18 cellular contexts compared by ENCODE assay signal in the genomic region with DNA sequence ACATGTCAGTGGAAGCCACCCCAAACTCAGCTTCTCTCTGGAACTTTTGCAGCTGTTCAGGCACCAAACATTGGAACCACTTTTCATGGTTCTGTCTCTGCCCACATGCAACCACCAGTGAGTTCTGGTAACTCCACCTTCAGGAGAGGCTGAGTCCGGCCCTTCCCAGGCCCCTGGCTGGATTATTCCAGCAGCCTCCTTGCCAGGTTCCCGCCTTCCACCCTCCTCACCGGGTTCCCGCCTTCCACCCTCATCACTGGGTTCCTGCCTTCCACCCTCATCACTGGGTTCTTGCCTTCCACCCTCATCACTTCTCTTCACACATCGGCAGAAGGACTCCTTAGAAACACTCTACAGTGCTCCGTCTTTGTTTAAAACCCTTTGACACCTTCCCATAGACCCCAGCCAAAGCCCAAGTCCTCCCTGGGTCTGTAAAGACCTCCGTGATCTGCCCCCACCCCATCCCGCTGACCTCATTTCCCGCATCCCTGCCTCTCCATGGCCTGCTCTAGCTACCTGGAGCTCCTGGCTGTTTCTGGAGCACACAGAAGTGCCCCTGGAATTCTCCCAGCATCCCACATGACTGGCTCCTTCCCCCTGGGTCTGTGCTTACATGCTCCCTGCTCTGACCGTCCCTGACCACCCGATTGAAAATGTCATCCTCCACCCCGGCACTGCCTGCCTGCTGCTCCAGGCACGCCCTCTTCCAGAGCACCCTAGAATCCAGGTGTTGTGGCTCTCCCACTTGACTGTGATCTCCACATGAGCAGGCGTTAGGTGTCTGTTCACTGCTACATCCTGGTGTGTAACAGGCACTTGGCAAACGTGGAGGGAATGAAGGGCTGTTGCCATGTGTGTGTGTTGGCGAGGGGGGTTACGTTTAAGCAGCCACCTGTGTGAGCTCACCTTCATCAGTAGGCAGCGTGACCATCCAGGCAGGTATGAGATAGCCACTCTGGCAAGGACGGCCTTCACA. TPM values are rescaled to one million over a fixed set of nuclear protein-coding genes. Genes with fewer than 3 reads are reported as not detected.
DNase-seq lines count a peak whose midpoint lies in the region; ATAC-seq and TF ChIP-seq lines count a peak whose summit lies in the region.
"Had no signal": no experiment of that assay in that cellular context is flagged by ENCODE, and none has a peak within 500 bp of the region (broad histone marks: within the 10 kb centered on the region; RNA-seq: fewer than 3 reads in every experiment).

No MANE protein-coding gene starts in this region.

- no peaks in the 10 kb centered on the region for H3K9me3 Mint-ChIP-seq in activated naive CD8-positive, alpha-beta T cell treated with anti-CD3 and anti-CD28 coated beads, Interleukin-2, amount 10 ng/mL, durations not matched to agents 7 days and 5 days
- H3K9me3 Mint-ChIP-seq in activated naive CD8-positive, alpha-beta T cell treated with anti-CD3 and anti-CD28 coated beads for 36 hours = no peaks in the 10 kb centered on the region
- H3K9me3 Mint-ChIP-seq in endothelial cell (ENCODE audit: unreplicated experiment) = no peaks in the 10 kb centered on the region
- H3K9me3 Mint-ChIP-seq in stimulated activated memory B cell treated with anti-CD40 and anti-IgM and Interleukin-4, amounts not matched to agents 10 μg/mL and 1 μg/mL and 100 μg/mL, for 72 hours = no peaks in the 10 kb centered on the region
- H3K9me3 Mint-ChIP-seq: CD8-positive, alpha-beta memory T cell had no signal

- CTCF ChIA-PET in RWPE1 (lab: Yijun Ruan, JAX) = interaction anchor here (1.1 kb wide), 1 partner anchor 169 kb away, joined by 4 read pairs; no protein-coding TSS in a partner anchor

- peak overlapping the region; percentile 72 for H3K27ac ChIP-seq in RWPE1
- H3K27ac ChIP-seq in vagina = no peak overlapping the region
- H3K27ac ChIP-seq: Peyer's patch had no signal

- H3K4me3 ChIP-seq in vagina = no peak overlapping the region
- H3K4me3 ChIP-seq: BLaER1 treated with 17β-estradiol and CSF1 and Interleukin-3, amounts not matched to agents 10 nM and 100 nM; Peyer's patch had no signal

- POLR2A ChIA-PET in activated naive CD8-positive, alpha-beta T cell treated with anti-CD3 and anti-CD28 coated beads, Interleukin-2, amount 10 ng/mL, durations not matched to agents 7 days and 5 days (lab: Charles Lee) = no interaction called here
- POLR2A ChIA-PET in RWPE1 (lab: Yijun Ruan, JAX; ENCODE audit: low non-redundant PET) = no interaction called here

- peaks cover 11% of the 10 kb centered on the region for H3K4me1 ChIP-seq in vagina
- H3K4me1 ChIP-seq: Peyer's patch had no signal

- H3K36me3 Mint-ChIP-seq in activated naive CD8-positive, alpha-beta T cell treated with anti-CD3 and anti-CD28 coated beads, Interleukin-2, amount 10 ng/mL, durations not matched to agents 7 days and 5 days = no peaks in the 10 kb centered on the region
- no peaks in the 10 kb centered on the region for H3K36me3 Mint-ChIP-seq in activated naive CD8-positive, alpha-beta T cell treated with anti-CD3 and anti-CD28 coated beads for 36 hours
- peaks cover 6% of the 10 kb centered on the region for H3K36me3 Mint-ChIP-seq in endothelial cell (ENCODE audit: low read depth, unreplicated experiment)
- H3K36me3 Mint-ChIP-seq in stimulated activated memory B cell treated with anti-CD40 and anti-IgM and Interleukin-4, amounts not matched to agents 10 μg/mL and 1 μg/mL and 100 μg/mL, for 72 hours = no peaks in the 10 kb centered on the region

- no peak overlapping the region for H3K4me3 Mint-ChIP-seq in activated naive CD8-positive, alpha-beta T cell treated with anti-CD3 and anti-CD28 coated beads, Interleukin-2, amount 10 ng/mL, durations not matched to agents 7 days and 5 days
- no peak overlapping the region for H3K4me3 Mint-ChIP-seq in activated naive CD8-positive, alpha-beta T cell treated with anti-CD3 and anti-CD28 coated beads for 36 hours
- H3K4me3 Mint-ChIP-seq in endothelial cell (ENCODE audit: unreplicated experiment) = no peak overlapping the region
- no peak overlapping the region for H3K4me3 Mint-ChIP-seq in stimulated activated memory B cell treated with anti-CD40 and anti-IgM and Interleukin-4, amounts not matched to agents 10 μg/mL and 1 μg/mL and 100 μg/mL, for 72 hours
- H3K4me3 Mint-ChIP-seq: CD8-positive, alpha-beta memory T cell had no signal

- H3K9me3 ChIP-seq in vagina = no peaks in the 10 kb centered on the region
- H3K9me3 ChIP-seq: BLaER1 treated with 17β-estradiol and CSF1 and Interleukin-3, amounts not matched to agents 10 nM and 100 nM; Peyer's patch had no signal

- intact Hi-C loops in vagina (cut with DNase I) = loop anchor here (5.0 to 10.0 kb wide), 2 partner anchors 105 to 168 kb away; a partner anchor contains a TSS

- no peak for TF ChIP-seq CTCF in RWPE1 (conservative IDR thresholded peaks at IDR 0.05; ENCODE audit: low read depth)
- TF ChIP-seq CTCF in endothelial cell (IDR thresholded peaks at IDR 0.05; ENCODE audit: unreplicated experiment) = no peak
- TF ChIP-seq CTCF in vagina (IDR thresholded peaks at IDR 0.05) = no peak

- no peak for ATAC-seq in activated naive CD8-positive, alpha-beta T cell treated with anti-CD3 and anti-CD28 coated beads, Interleukin-2, amount 10 ng/mL, durations not matched to agents 7 days and 5 days (ENCODE audit: low read depth)
- no peak for ATAC-seq in stimulated activated memory B cell treated with anti-CD40 and anti-IgM and Interleukin-4, amounts not matched to agents 10 μg/mL and 1 μg/mL and 100 μg/mL, for 72 hours
- no peak for ATAC-seq in GM21360 (IDR thresholded peaks at IDR 0.05; ENCODE audit: unreplicated experiment)

- TF ChIP-seq POLR2A in vagina (IDR thresholded peaks at IDR 0.05) = no peak

- H3K36me3 ChIP-seq in vagina = no peaks in the 10 kb centered on the region
- H3K36me3 ChIP-seq: BLaER1 treated with 17β-estradiol and CSF1 and Interleukin-3, amounts not matched to agents 10 nM and 100 nM; Peyer's patch had no signal

- peak overlapping the region; percentile 60 for H3K27ac Mint-ChIP-seq in activated naive CD8-positive, alpha-beta T cell treated with anti-CD3 and anti-CD28 coated beads, Interleukin-2, amount 10 ng/mL, durations not matched to agents 7 days and 5 days
- no peak overlapping the region for H3K27ac Mint-ChIP-seq in activated naive CD8-positive, alpha-beta T cell treated with anti-CD3 and anti-CD28 coated beads for 36 hours
- peak overlapping the region; percentile 14 for H3K27ac Mint-ChIP-seq in endothelial cell (ENCODE audit: unreplicated experiment)
- peak overlapping the region; percentile 0 for H3K27ac Mint-ChIP-seq in stimulated activated memory B cell treated with anti-CD40 and anti-IgM and Interleukin-4, amounts not matched to agents 10 μg/mL and 1 μg/mL and 100 μg/mL, for 72 hours

- peaks cover 6% of the 10 kb centered on the region for H3K4me1 Mint-ChIP-seq in activated naive CD8-positive, alpha-beta T cell treated with anti-CD3 and anti-CD28 coated beads, Interleukin-2, amount 10 ng/mL, durations not matched to agents 7 days and 5 days
- H3K4me1 Mint-ChIP-seq in activated naive CD8-positive, alpha-beta T cell treated with anti-CD3 and anti-CD28 coated beads for 36 hours = no peaks in the 10 kb centered on the region
- H3K4me1 Mint-ChIP-seq in endothelial cell (ENCODE audit: unreplicated experiment) = peaks cover 51% of the 10 kb centered on the region
- no peaks in the 10 kb centered on the region for H3K4me1 Mint-ChIP-seq in stimulated activated memory B cell treated with anti-CD40 and anti-IgM and Interleukin-4, amounts not matched to agents 10 μg/mL and 1 μg/mL and 100 μg/mL, for 72 hours
- H3K4me1 Mint-ChIP-seq: CD8-positive, alpha-beta memory T cell had no signal

- DNase-seq in activated naive CD8-positive, alpha-beta T cell treated with anti-CD3 and anti-CD28 coated beads, Interleukin-2, amount 10 ng/mL, durations not matched to agents 7 days and 5 days = no peak
- no peak for DNase-seq in activated naive CD8-positive, alpha-beta T cell treated with anti-CD3 and anti-CD28 coated beads for 36 hours
- DNase-seq in RWPE1 (ENCODE audit: low spot score) (no peak), endothelial cell (ENCODE audit: low spot score) (no peak), vagina (ENCODE audit: extremely low spot score in 2 of 2) (no peak), SIG-M5 (lab: John Stamatoyannopoulos, UW) (no peak)
- DNase-seq: CD8-positive, alpha-beta memory T cell; DMS79; NCI-H1417 treated with DMSO at 0.1 percent for 48 hours; NCI-H187 treated with DMSO at 0.1 percent for 48 hours; NCI-H345; NCI-H526 had no signal

- peaks cover 4% of the 10 kb centered on the region for H3K27me3 Mint-ChIP-seq in activated naive CD8-positive, alpha-beta T cell treated with anti-CD3 and anti-CD28 coated beads, Interleukin-2, amount 10 ng/mL, durations not matched to agents 7 days and 5 days
- H3K27me3 Mint-ChIP-seq in activated naive CD8-positive, alpha-beta T cell treated with anti-CD3 and anti-CD28 coated beads for 36 hours = no peaks in the 10 kb centered on the region
- peaks cover 21% of the 10 kb centered on the region for H3K27me3 Mint-ChIP-seq in endothelial cell (ENCODE audit: unreplicated experiment)
- peaks cover 14% of the 10 kb centered on the region for H3K27me3 Mint-ChIP-seq in stimulated activated memory B cell treated with anti-CD40 and anti-IgM and Interleukin-4, amounts not matched to agents 10 μg/mL and 1 μg/mL and 100 μg/mL, for 72 hours

- no peaks in the 10 kb centered on the region for H3K27me3 ChIP-seq in vagina
- H3K27me3 ChIP-seq: Peyer's patch had no signal

RNA-seq across cellular contexts. Expression of a gene that starts 17.7 kb away (rescaled TPM):
- 1 to 10 TPM; 1.4 to 1.5 TPM for total RNA-seq in activated naive CD8-positive, alpha-beta T cell treated with anti-CD3 and anti-CD28 coated beads, Interleukin-2, amount 10 ng/mL, durations not matched to agents 7 days and 5 days
- total RNA-seq in activated naive CD8-positive, alpha-beta T cell treated with anti-CD3 and anti-CD28 coated beads for 36 hours = not detected
- total RNA-seq in endothelial cell (ENCODE audit: unreplicated experiment) = 4.0 TPM
- 4.2 TPM for total RNA-seq in vagina
- total RNA-seq: HT-29, Right ventricle myocardium inferior had no signal
